8 cellular contexts compared by ENCODE assay signal in genomic region chr10:27223964-27224363, GRCh38. TPM values are rescaled to one million over a fixed set of nuclear protein-coding genes. Genes with fewer than 3 reads are reported as not detected.
DNase-seq lines count a peak whose midpoint lies in the region; ATAC-seq and TF ChIP-seq lines count a peak whose summit lies in the region.

No MANE protein-coding gene starts in this region.

- ATAC-seq in GM19035 (IDR thresholded peaks at IDR 0.05; ENCODE audit: unreplicated experiment) (no peak), HG02884 (IDR thresholded peaks at IDR 0.05; ENCODE audit: unreplicated experiment) (no peak)

- no peaks in the 10 kb centered on the region for H3K27me3 ChIP-seq in left ventricle myocardium inferior (ENCODE audit: low read depth)

- intact Hi-C loops in left ventricle myocardium inferior (cut with micrococcal nuclease) = no loop called here

- peaks cover 56% of the 10 kb centered on the region for H3K36me3 ChIP-seq in left ventricle myocardium inferior

- peak; percentile 2 for DNase-seq in NK-92 treated with Interleukin-12 subunit alpha and Interleukin-12 subunit beta, amount 100 ng/mL, for 24 hours (lab: John Stamatoyannopoulos, UW)
- DNase-seq in NK-92 (lab: John Stamatoyannopoulos, UW; ENCODE audit: unreplicated experiment) (no peak), NCI-H1048 (lab: John Stamatoyannopoulos, UW) (peak; percentile 5), left ventricle myocardium inferior (no peak)
- peak; percentile 38 for DNase-seq in activated T-cell treated with anti-CD3 and anti-CD28 coated beads, Interleukin-2, amount 50 U/mL, for 1 hour
- DNase-seq in stimulated activated CD4-positive, alpha-beta T cell treated with anti-CD3 and anti-CD28 coated beads, Interleukin-2, amount 100 ng/mL, for 24 hours = peak; percentile 38 to 47

- H3K9me3 ChIP-seq in left ventricle myocardium inferior (replicated peaks) = no peaks in the 10 kb centered on the region

- H3K27ac ChIP-seq in left ventricle myocardium inferior (replicated peaks) = no peak overlapping the region

- peaks cover 18% of the 10 kb centered on the region for H3K4me1 ChIP-seq in left ventricle myocardium inferior

- TF ChIP-seq CTCF in left ventricle myocardium inferior (IDR thresholded peaks at IDR 0.05; ENCODE audit: borderline replicate concordance) = peak; percentile 67

- no peak overlapping the region for H3K4me3 ChIP-seq in left ventricle myocardium inferior

RNA-seq across cellular contexts. Expression of gene ACBD5, which starts 16.6 kb away (rescaled TPM):
- total RNA-seq in left ventricle myocardium inferior = 64.0 TPM

Comparison
In these comparisons a context has a peak if more than half of its experiments do, and no peak if none do; other contexts are left out.
1. DNase-seq: peak in NK-92 treated with Interleukin-12 subunit alpha and Interleukin-12 subunit beta, amount 100 ng/mL, for 24 hours (single experiment), NCI-H1048 (single experiment), activated T-cell treated with anti-CD3 and anti-CD28 coated beads, Interleukin-2, amount 50 U/mL, for 1 hour (single experiment) and stimulated activated CD4-positive, alpha-beta T cell treated with anti-CD3 and anti-CD28 coated beads, Interleukin-2, amount 100 ng/mL, for 24 hours (2 of 2); none in NK-92 (single experiment) and left ventricle myocardium inferior (single experiment).